In genomic region chr12:77816196-77816595, GRCh38 we compare ENCODE assay signal across 14 cellular contexts. TPM values are rescaled to one million over a fixed set of nuclear protein-coding genes. Genes with fewer than 3 reads are reported as not detected.
DNase-seq lines count a peak whose midpoint lies in the region; ATAC-seq, FAIRE-seq and TF ChIP-seq lines count a peak whose summit lies in the region.
"Had no signal": no experiment of that assay in that cellular context is flagged by ENCODE, and none has a peak within 500 bp of the region (broad histone marks: within the 10 kb centered on the region; RNA-seq: fewer than 3 reads in every experiment).

No MANE protein-coding gene starts in this region.

- FAIRE-seq in GM12878 (lab: Jason Lieb, UNC): peak; percentile 92

- H3K27me3 ChIP-seq in GM12878 (replicated peaks in 1 of 2; ENCODE audit: control insufficient read depth in 2 of 2, insufficient read depth in 2 of 2, low read length in 1 of 2) (no peaks in the 10 kb centered on the region), heart left ventricle (no peaks in the 10 kb centered on the region), WERI-Rb-1 (ENCODE audit: insufficient read depth, low read depth, severe bottlenecking) (no peaks in the 10 kb centered on the region)

- H2AFZ ChIP-seq in GM12878 (ENCODE audit: control insufficient read depth, low read depth, low read length): no peak overlapping the region

- H4K20me1 ChIP-seq in GM12878 (ENCODE audit: control insufficient read depth, insufficient read depth): no peaks in the 10 kb centered on the region

- no peak overlapping the region for H3K9ac ChIP-seq in GM12878 (ENCODE audit: control insufficient read depth, insufficient read depth, low read length)

- RAD21 ChIA-PET in GM12878 (lab: Charles Lee; ENCODE audit: unreplicated experiment): interaction anchor here (1.0 to 1.9 kb wide), 5 partner anchors 22 to 72 kb away, joined by 3 to 5 read pairs (median 3); no protein-coding TSS in a partner anchor

- H3K27ac ChIP-seq in GM12878 (ENCODE audit: control insufficient read depth, insufficient read depth) (no peak overlapping the region), heart left ventricle (no peak overlapping the region), WERI-Rb-1 (no peak overlapping the region)

- no peaks in the 10 kb centered on the region for H3K9me3 ChIP-seq in GM12878 (replicated peaks; ENCODE audit: control insufficient read depth, insufficient read depth, low read length)
- H3K9me3 ChIP-seq in heart left ventricle: no peaks in the 10 kb centered on the region
- H3K9me3 ChIP-seq in WERI-Rb-1 (ENCODE audit: severe bottlenecking): no peaks in the 10 kb centered on the region

- TF ChIP-seq RAD21 in GM12878 (IDR thresholded peaks at IDR 0.05; ENCODE audit: insufficient read depth, low read depth, low read length): no peak

- CTCF ChIA-PET in GM12878 (lab: Yijun Ruan, JAX): interaction anchor here (1.1 to 2.9 kb wide), 5 partner anchors 14 to 768 kb away, joined by 3 to 11 read pairs (median 6); partner anchors contain the start of gene NAV3

- H3K36me3 ChIP-seq in GM12878 (ENCODE audit: control insufficient read depth in 2 of 2, insufficient read depth in 2 of 2, low read length in 1 of 2) (no peaks in the 10 kb centered on the region), heart left ventricle (no peaks in the 10 kb centered on the region), WERI-Rb-1 (no peaks in the 10 kb centered on the region)

- H3K4me2 ChIP-seq in GM12878 (ENCODE audit: control insufficient read depth, insufficient read depth): peak overlapping the region; percentile 20; the same call in 1 of the 2 replicates

- no peaks in the 10 kb centered on the region for H3K79me2 ChIP-seq in GM12878 (ENCODE audit: control insufficient read depth, insufficient read depth, low read length)

- TF ChIP-seq POLR2A in GM12878 (IDR thresholded peaks at IDR 0.05; ENCODE audit: low read depth, low read length) (no peak), heart left ventricle (IDR thresholded peaks at IDR 0.05) (no peak)

- H3K4me1 ChIP-seq in GM12878 (ENCODE audit: control insufficient read depth, insufficient read depth, low read length) (peaks cover 5% of the 10 kb centered on the region; the same call in 1 of the 2 replicates), heart left ventricle (peaks cover 0 to 5% (median 0%) of the 10 kb centered on the region in 12 donors)

- SMC1A ChIA-PET in GM12878 (lab: Charles Lee; ENCODE audit: uncharacterized antibody, unreplicated experiment): interaction anchor here (0.7 to 3.5 kb wide), 5 partner anchors 15 to 70 kb away, joined by 3 to 18 read pairs (median 4); partner anchors contain the start of gene NAV3

- ATAC-seq in GM18861 (IDR thresholded peaks at IDR 0.05; ENCODE audit: unreplicated experiment): peak; percentile 99
- ATAC-seq in GM21447 (IDR thresholded peaks at IDR 0.05; ENCODE audit: unreplicated experiment): peak; percentile 95
- peak; percentile 100 for ATAC-seq in HG03060 (IDR thresholded peaks at IDR 0.05; ENCODE audit: low read depth, unreplicated experiment)
- peak; percentile 97 for ATAC-seq in GM12878
- ATAC-seq in heart left ventricle: no peak
- ATAC-seq: CD8-positive, alpha-beta T cell; T-helper 17 cell had no signal

- peak; percentile 45 for DNase-seq in GM12878 (ENCODE audit: low read depth, low spot score)
- DNase-seq in heart left ventricle: no peak
- no peak for DNase-seq in WERI-Rb-1
- DNase-seq in ureter (ENCODE audit: low spot score): no peak
- no peak for DNase-seq in cerebellar nuclear complex (lab: John Stamatoyannopoulos, UW)
- DNase-seq: activated CD8-positive, alpha-beta memory T cell treated with anti-CD3 and anti-CD28 coated beads, Interleukin-2, amount 50 U/mL, for 4 hours; anterior cingulate cortex; CD8-positive, alpha-beta T cell; mammary epithelial cell; stimulated activated CD4-positive, alpha-beta T cell treated with anti-CD3 and anti-CD28 coated beads, Interleukin-4, amount 100 ng/mL, for 4 hours; T-helper 17 cell had no signal

- in situ Hi-C loops in GM12878 (cut with MboI): no loop called here

- TF ChIP-seq EP300 in GM12878 (IDR thresholded peaks at IDR 0.05; ENCODE audit: borderline replicate concordance in 1 of 2, control insufficient read depth in 1 of 2, low read depth in 2 of 2, low read length in 2 of 2): peak in 1 of 2 experiments; percentile 91; a peak in 2 of 4 replicates

- TF ChIP-seq CTCF in GM12878 (IDR thresholded peaks at IDR 0.05 in 2 of 3, conservative IDR thresholded peaks at IDR 0.05 in 1 of 3; ENCODE audit: control insufficient read depth in 2 of 3, extremely low read depth in 1 of 3, insufficient read depth in 1 of 3, low read depth in 3 of 3, low read length in 3 of 3) (no peak), heart left ventricle (IDR thresholded peaks at IDR 0.05) (no peak), WERI-Rb-1 (IDR thresholded peaks at IDR 0.05; ENCODE audit: low read depth, low read length) (no peak)

- intact Hi-C loops in GM12878 (cut with micrococcal nuclease; ENCODE audit: unreplicated experiment) (loop anchor here (10.0 kb wide), 1 partner anchor 109 kb away; no protein-coding TSS in a partner anchor), heart left ventricle (cut with DNase I) (no loop called here)

- no TSS peak for BruUV-seq in GM12878 (replicated peaks; lab: Mats Ljungman, UMichigan)

- H3K4me3 ChIP-seq in GM12878: no peak overlapping the region
- no peak overlapping the region for H3K4me3 ChIP-seq in heart left ventricle
- H3K4me3 ChIP-seq in WERI-Rb-1 (ENCODE audit: low read depth, low read length): no peak overlapping the region

- POLR2A ChIA-PET in GM12878 (lab: Charles Lee): interaction anchor here (2.0 kb wide), 1 partner anchor 31 kb away, joined by 5 read pairs; no protein-coding TSS in a partner anchor

TF ChIP-seq in GM12878, 131 proteins besides CTCF, POLR2A, EP300 and RAD21 (continues in another document):
- TF ChIP-seq ESRRA (IDR thresholded peaks at IDR 0.05; ENCODE audit: low read length) (no peak), LARP7 (IDR thresholded peaks at IDR 0.05) (no peak), SIX5 (IDR thresholded peaks at IDR 0.05; ENCODE audit: low read depth, low read length, severe bottlenecking) (no peak), KLF5 (IDR thresholded peaks at IDR 0.05; ENCODE audit: partially characterized antibody) (no peak), HDAC6 (IDR thresholded peaks at IDR 0.05; ENCODE audit: unreplicated experiment) (no peak), RELB (IDR thresholded peaks at IDR 0.05; ENCODE audit: low read depth) (peak; percentile 62; the same call in 1 of the 2 replicates), EGR1 (IDR thresholded peaks at IDR 0.05; ENCODE audit: borderline replicate concordance in 1 of 2, low read depth in 2 of 2, low read length in 2 of 2) (no peak), NFIC (IDR thresholded peaks at IDR 0.05; ENCODE audit: low read depth, low read length) (peak; percentile 76), TCF3 (IDR thresholded peaks at IDR 0.05; ENCODE audit: borderline replicate concordance, insufficient read depth, low read depth, low read length) (no peak), RB1 (IDR thresholded peaks at IDR 0.05; ENCODE audit: borderline replicate concordance) (no peak), STAT1 (conservative IDR thresholded peaks at IDR 0.05) (no peak)
- TF ChIP-seq, protein P1, sequence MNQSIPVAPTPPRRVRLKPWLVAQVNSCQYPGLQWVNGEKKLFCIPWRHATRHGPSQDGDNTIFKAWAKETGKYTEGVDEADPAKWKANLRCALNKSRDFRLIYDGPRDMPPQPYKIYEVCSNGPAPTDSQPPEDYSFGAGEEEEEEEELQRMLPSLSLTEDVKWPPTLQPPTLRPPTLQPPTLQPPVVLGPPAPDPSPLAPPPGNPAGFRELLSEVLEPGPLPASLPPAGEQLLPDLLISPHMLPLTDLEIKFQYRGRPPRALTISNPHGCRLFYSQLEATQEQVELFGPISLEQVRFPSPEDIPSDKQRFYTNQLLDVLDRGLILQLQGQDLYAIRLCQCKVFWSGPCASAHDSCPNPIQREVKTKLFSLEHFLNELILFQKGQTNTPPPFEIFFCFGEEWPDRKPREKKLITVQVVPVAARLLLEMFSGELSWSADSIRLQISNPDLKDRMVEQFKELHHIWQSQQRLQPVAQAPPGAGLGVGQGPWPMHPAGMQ (IDR thresholded peaks at IDR 0.05; ENCODE audit: borderline replicate concordance): no peak

RNA-seq across cellular contexts. Expression of gene NAV3, which starts 14.5 kb away (rescaled TPM):
- total RNA-seq in GM12878 (2013; cell fraction: nucleolus; rRNA removed): 0.54 and 0.66 TPM in 2 replicates
- total RNA-seq in GM12878 (2014; rRNA removed) (0.22 and 0.23 TPM in 2 replicates), GM12878 (2014; rRNA removed; fragmentation: Illumina TruSeq; extraction: Trizol) (0.18 and 0.22 TPM in 2 replicates), GM12878 (2021) (0.13 and 0.51 TPM in 2 replicates), heart left ventricle (10 to 100 TPM in 2 of 9 donors, 1 to 10 TPM in 7; 1.8 to 18.0 (median 6.2) TPM), ureter (43.1 TPM)
- not detected for polyA plus RNA-seq in GM12878 (2011; ENCODE audit: low read depth)
- polyA plus RNA-seq in GM12878 (2011; rRNA removed) (0.11 and 0.16 TPM in 2 replicates), GM12878 (2014; fragmentation: Illumina TruSeq; extraction: Trizol) (0.25 and 0.33 TPM in 2 replicates), GM12878 (2014; fragmentation: Nextera tagmentation; extraction: Ambion mirVana) (under 1 TPM in 1 of 2 experiments, not detected in 1; 0.05 TPM), GM12878 (2014; rRNA removed) (0.05 and 0.08 TPM in 2 replicates), GM12878 (2016; fragmentation: Nextera tagmentation; extraction: Ambion mirVana) (under 1 TPM; 0.05 to 0.23 TPM), heart left ventricle (1 to 10 TPM; 1.1 to 2.6 TPM)
- polyA plus RNA-seq in GM12878 (2011; cell fraction: cytosol; rRNA removed): 0.05 and 0.06 TPM in 2 replicates
- polyA plus RNA-seq in GM12878 (2011; cell fraction: nucleus; rRNA removed): 0.09 and 0.25 TPM in 2 replicates
- 0.01 and 0.15 TPM in 2 replicates for polyA plus RNA-seq in GM12878 (2012)
- polyA minus RNA-seq in GM12878 (2011; rRNA and poly(A)+ RNA removed): 0.41 and 0.80 TPM in 2 replicates
- polyA minus RNA-seq in GM12878 (2011; cell fraction: cytosol; rRNA and poly(A)+ RNA removed): 0.40 TPM in 1 of 2 replicates, not detected in the other
- polyA minus RNA-seq in GM12878 (2011; cell fraction: nucleus; rRNA and poly(A)+ RNA removed): 0.24 and 0.57 TPM in 2 replicates
- total RNA-seq: CD8-positive, alpha-beta T cell had no signal

Comparison
In these comparisons a context has a peak if more than half of its experiments do, and no peak if none do; other contexts are left out.
1. ATAC-seq: peak in GM18861 (single experiment), GM21447 (single experiment), HG03060 (single experiment) and GM12878 (single experiment); none in heart left ventricle (0 of 4).